Comparison of ENCODE assay signal across 9 cellular contexts in genomic region chr6:111096246-111096645, GRCh38.
A peak's percentile ranks its signal among the peaks of the same experiment; 100 is the strongest.
DNase-seq lines count a peak whose midpoint lies in the region; ATAC-seq and TF ChIP-seq lines count a peak whose summit lies in the region.
"Had no signal": no experiment of that assay in that cellular context is flagged by ENCODE, and none has a peak within 500 bp of the region (broad histone marks: within the 10 kb centered on the region; RNA-seq: fewer than 3 reads in every experiment).

No MANE protein-coding gene starts in this region.

- TF ChIP-seq CTCF in HEK293 (tag by site-specific recombination; IDR thresholded peaks at IDR 0.05), result no peak

- CTCF ChIA-PET in HEK293 (lab: Yijun Ruan, JAX), result interaction anchor here (0.6 to 1.4 kb wide), 5 partner anchors 9 to 114 kb away, joined by 3 to 9 read pairs (median 4); no protein-coding TSS in a partner anchor

- no peak for ATAC-seq in HG02759 (IDR thresholded peaks at IDR 0.05; ENCODE audit: unreplicated experiment)
- ATAC-seq in HG03196 (IDR thresholded peaks at IDR 0.05; ENCODE audit: unreplicated experiment), result no peak

- no peaks in the 10 kb centered on the region for H3K9me3 ChIP-seq in HEK293 (ENCODE audit: control insufficient read depth, insufficient read depth, low read depth, low read length)

- H3K4me3 ChIP-seq in HEK293 (ENCODE audit: low read depth, low read length), result no peak overlapping the region

- no peak overlapping the region for H3K27ac ChIP-seq in HEK293 (ENCODE audit: extremely low read depth, low read depth, low read length)
- H3K27ac ChIP-seq: WERI-Rb-1 had no signal

- DNase-seq in NCI-H345 treated with DMSO at 0.1 percent for 48 hours (lab: John Stamatoyannopoulos, UW; ENCODE audit: unreplicated experiment) (peak; percentile 71), NCI-H2227 treated with DMSO at 0.1 percent for 48 hours (lab: John Stamatoyannopoulos, UW) (no peak), epidermal melanocyte (ENCODE audit: insufficient read length, low spot score) (no peak)
- DNase-seq in activated naive CD4-positive, alpha-beta T cell treated with anti-CD3 and anti-CD28 coated beads, Interleukin-2, amount 50 U/mL, for 16 hours, result peak; percentile 54
- DNase-seq in stimulated activated CD4-positive, alpha-beta T cell treated with anti-CD3 and anti-CD28 coated beads, Interleukin-12 subunit alpha, Interleukin-12 subunit beta, amount 100 ng/mL, for 4 hours, result peak; percentile 11
- DNase-seq: WERI-Rb-1 had no signal

- POLR2A ChIA-PET in HEK293 (lab: Yijun Ruan, JAX), result interaction anchor here (0.6 to 1.3 kb wide), 2 partner anchors 9 to 17 kb away, joined by 5 read pairs; partner anchors contain the start of gene SLC16A10

- H3K4me1 ChIP-seq in HEK293 (ENCODE audit: control insufficient read depth, insufficient read depth, low read length), result peaks cover 6% of the 10 kb centered on the region; the same call in 1 of the 2 replicates

- H3K36me3 ChIP-seq in HEK293 (ENCODE audit: control insufficient read depth in 2 of 2, insufficient read depth in 1 of 2, low read length in 2 of 2), result peaks cover 0 to 3% of the 10 kb centered on the region in 2 experiments; a peak in 1 of 3 replicates
- H3K36me3 ChIP-seq: WERI-Rb-1 had no signal

TF ChIP-seq in HEK293, 187 proteins besides CTCF, POLR2A, EP300 and RAD21 (continues in another document):
- TF ChIP-seq ZNF610 (tag by site-specific recombination; IDR thresholded peaks at IDR 0.05; ENCODE audit: borderline replicate concordance) (no peak), ZNF621 (tag by site-specific recombination; IDR thresholded peaks at IDR 0.05) (no peak), ZNF148 (tag by site-specific recombination; IDR thresholded peaks at IDR 0.05; ENCODE audit: borderline replicate concordance) (no peak), EGR2 (tag by site-specific recombination; IDR thresholded peaks at IDR 0.05; ENCODE audit: low read depth) (0 out of 2 replicates have a peak, but pooled peaks have one; percentile 24), ZNF398 (tag by site-specific recombination; IDR thresholded peaks at IDR 0.05) (no peak), HOXC10 (CRISPR knock-in tag; IDR thresholded peaks at IDR 0.05) (no peak), FEZF1 (tag by site-specific recombination; IDR thresholded peaks at IDR 0.05) (0 out of 2 replicates have a peak, but pooled peaks have one; percentile 21), ZBTB7A (tag by site-specific recombination; IDR thresholded peaks at IDR 0.05; ENCODE audit: low read depth) (no peak), ZNF747 (tag by site-specific recombination; IDR thresholded peaks at IDR 0.05) (no peak), PRDM1 (tag by site-specific recombination; IDR thresholded peaks at IDR 0.05) (0 out of 2 replicates have a peak, but pooled peaks have one; percentile 30), REST (tag by site-specific recombination; IDR thresholded peaks at IDR 0.05) (no peak), ZFHX2 (tag by site-specific recombination; conservative IDR thresholded peaks at IDR 0.05) (0 out of 2 replicates have a peak, but pooled peaks have one; percentile 40), ZNF214 (tag by site-specific recombination; IDR thresholded peaks at IDR 0.05; ENCODE audit: borderline replicate concordance) (no peak), ZSCAN23 (tag by site-specific recombination; IDR thresholded peaks at IDR 0.05) (no peak), TSHZ1 (tag by site-specific recombination; IDR thresholded peaks at IDR 0.05; ENCODE audit: borderline replicate concordance) (no peak), ZBTB21 (tag by site-specific recombination; IDR thresholded peaks at IDR 0.05) (no peak), ZNF501 (tag by site-specific recombination; IDR thresholded peaks at IDR 0.05) (no peak), ZNF174 (tag by site-specific recombination; IDR thresholded peaks at IDR 0.05) (no peak), SCRT1 (tag by site-specific recombination; IDR thresholded peaks at IDR 0.05; ENCODE audit: borderline replicate concordance) (no peak), ZNF248 (tag by site-specific recombination; IDR thresholded peaks at IDR 0.05) (no peak), ZNF660 (tag by site-specific recombination; IDR thresholded peaks at IDR 0.05) (no peak), REPIN1 (tag by site-specific recombination; IDR thresholded peaks at IDR 0.05; ENCODE audit: low read depth) (no peak)

Comparison
In these comparisons a context has a peak if more than half of its experiments do, and no peak if none do; other contexts are left out.
1. DNase-seq: peak in NCI-H345 treated with DMSO at 0.1 percent for 48 hours (single experiment), activated naive CD4-positive, alpha-beta T cell treated with anti-CD3 and anti-CD28 coated beads, Interleukin-2, amount 50 U/mL, for 16 hours (single experiment) and stimulated activated CD4-positive, alpha-beta T cell treated with anti-CD3 and anti-CD28 coated beads, Interleukin-12 subunit alpha, Interleukin-12 subunit beta, amount 100 ng/mL, for 4 hours (single experiment); none in NCI-H2227 treated with DMSO at 0.1 percent for 48 hours (single experiment) and epidermal melanocyte (single experiment).